1 cellular context compared by ENCODE assay signal in genomic region chrX:154717824-154718223, GRCh38.
TF ChIP-seq lines count a peak whose summit lies in the region.

No MANE protein-coding gene starts in this region.

TF ChIP-seq in K562, 482 proteins besides CTCF, POLR2A, EP300 and RAD21 (continues in another document):
- TF ChIP-seq ARID3A (IDR thresholded peaks at IDR 0.05; ENCODE audit: borderline replicate concordance, low read depth, low read length), result no peak
- peak; percentile 77 for TF ChIP-seq ETV5 (CRISPR knock-in tag; IDR thresholded peaks at IDR 0.05; ENCODE audit: low read depth)
- no peak for TF ChIP-seq ZNF740 (CRISPR knock-in tag; IDR thresholded peaks at IDR 0.05)
- TF ChIP-seq ZNF740 (tag; IDR thresholded peaks at IDR 0.05), result no peak
- TF ChIP-seq E2F6 (IDR thresholded peaks at IDR 0.05; ENCODE audit: borderline replicate concordance in 1 of 2, extremely low read depth in 1 of 2, insufficient read depth in 1 of 2, insufficient read length in 1 of 2, low read depth in 1 of 2, low read length in 1 of 2, poor library complexity in 1 of 2, severe bottlenecking in 1 of 2), result peak in 1 of 2 experiments; percentile 45
- no peak for TF ChIP-seq ZNF609 (CRISPR knock-in tag; IDR thresholded peaks at IDR 0.05; ENCODE audit: borderline replicate concordance)
- TF ChIP-seq NFIX (CRISPR knock-in tag; IDR thresholded peaks at IDR 0.05; ENCODE audit: low read depth), result no peak
- TF ChIP-seq ZBTB5 (IDR thresholded peaks at IDR 0.05), result no peak
- TF ChIP-seq ZBTB40 (IDR thresholded peaks at IDR 0.05), result peak; percentile 81
- TF ChIP-seq ZBTB40 (CRISPR knock-in tag; IDR thresholded peaks at IDR 0.05), result no peak
- TF ChIP-seq ZZZ3 (IDR thresholded peaks at IDR 0.05), result no peak
- no peak for TF ChIP-seq ATF3 (IDR thresholded peaks at IDR 0.05)
- TF ChIP-seq ATF3 (CRISPR knock-in tag; conservative IDR thresholded peaks at IDR 0.05), result 0 out of 2 replicates have a peak, but pooled peaks have one; percentile 37
- TF ChIP-seq ZNF589 (CRISPR knock-in tag; IDR thresholded peaks at IDR 0.05; ENCODE audit: low read depth), result peak; percentile 44; the same call in 1 of the 2 replicates
- TF ChIP-seq ZNF699 (CRISPR knock-in tag; IDR thresholded peaks at IDR 0.05; ENCODE audit: insufficient replicate concordance), result no peak
- TF ChIP-seq LEF1 (IDR thresholded peaks at IDR 0.05), result peak; percentile 63; the same call in 1 of the 2 replicates
- peak; percentile 83 for TF ChIP-seq PBX2 (CRISPR knock-in tag; IDR thresholded peaks at IDR 0.05; ENCODE audit: low read depth)
- peak; percentile 96 for TF ChIP-seq PBX2 (tag; conservative IDR thresholded peaks at IDR 0.05; ENCODE audit: low read depth)
- TF ChIP-seq ZNF41 (CRISPR knock-in tag; conservative IDR thresholded peaks at IDR 0.05), result no peak
- peak in 1 of 2 experiments; percentile 25; a peak in 1 of 4 replicates for TF ChIP-seq RCOR1 (IDR thresholded peaks at IDR 0.05; ENCODE audit: borderline replicate concordance in 1 of 2, low read depth in 2 of 2, low read length in 2 of 2)
- no peak for TF ChIP-seq SAP30 (IDR thresholded peaks at IDR 0.05; ENCODE audit: borderline replicate concordance, insufficient read depth, low read depth, low read length, poor library complexity, severe bottlenecking)
